ENCODE assay signal across 24 cellular contexts in genomic region chrX:119036369-119037029, GRCh38. TPM values are rescaled to one million over a fixed set of nuclear protein-coding genes. Genes with fewer than 3 reads are reported as not detected.
DNase-seq lines count a peak whose midpoint lies in the region; ATAC-seq, FAIRE-seq and TF ChIP-seq lines count a peak whose summit lies in the region.
"Had no signal": no experiment of that assay in that cellular context is flagged by ENCODE, and none has a peak within 500 bp of the region (broad histone marks: within the 10 kb centered on the region; RNA-seq: fewer than 3 reads in every experiment).

No MANE protein-coding gene starts in this region.

- H3K4me3 ChIP-seq in HepG2 (replicated peaks in 1 of 3; ENCODE audit: insufficient read depth in 1 of 3, low read depth in 2 of 3, low read length in 3 of 3) (no peak overlapping the region), right lobe of liver (no peak overlapping the region), PC-9 (peak overlapping the region; percentile 35; the same call in 1 of the 2 replicates), left lung (no peak overlapping the region)
- H3K4me3 ChIP-seq: BLaER1, GM12878, MG63, Peyer's patch had no signal

- H3F3A ChIP-seq in PC-9 (ENCODE audit: insufficient read depth, low read depth): peaks cover 25% of the 10 kb centered on the region; the same call in 1 of the 2 replicates

- WGBS in HepG2 (ENCODE audit: low lambda C conversion rate): 29% methylated on average over 2 of the region's 2 CpGs
- WGBS in right lobe of liver (ENCODE audit: insufficient coverage, low coverage, low lambda C conversion rate, missing lambda C conversion rate): 60% methylated on average over 2 of the region's 2 CpGs

- peaks cover 5% of the 10 kb centered on the region for H3K9me3 Mint-ChIP-seq in glutamatergic neuron (ENCODE audit: unreplicated experiment)

- no peak for DNase-seq in HepG2 (ENCODE audit: low spot score)
- no peak for DNase-seq in right lobe of liver
- DNase-seq in PC-9: peak; percentile 49 to 82
- DNase-seq in left lung: no peak
- DNase-seq in NOMO-1 (lab: John Stamatoyannopoulos, UW; ENCODE audit: unreplicated experiment in 2 of 2): no peak
- no peak for DNase-seq in glutamatergic neuron
- DNase-seq: CD4-positive, CD25-positive, alpha-beta regulatory T cell; EL; GDM1; KBM-7; MG63; NCI-H1694; NCI-H2029 treated with DMSO at 0.1 percent for 48 hours; NCI-H446 treated with DMSO at 0.1 percent for 48 hours; Peyer's patch; SHP77 treated with DMSO at 0.1 percent for 48 hours; SW 1271 had no signal

- H3K27me3 ChIP-seq in HepG2 (ENCODE audit: control insufficient read depth in 1 of 2, insufficient read depth in 2 of 2, low read length in 2 of 2) (no peaks in the 10 kb centered on the region), right lobe of liver (no peaks in the 10 kb centered on the region), PC-9 (ENCODE audit: insufficient read depth, low read depth) (no peaks in the 10 kb centered on the region), left lung (no peaks in the 10 kb centered on the region)
- H3K27me3 ChIP-seq: BLaER1, MG63, Peyer's patch had no signal

- in situ Hi-C loops in HepG2 (cut with HindIII; ENCODE audit: extremely low pct_ligation_motif_present, low pct_unique_long_range_greater_than_20kb): no loop called here

- POLR2A ChIA-PET in HepG2 (lab: Yijun Ruan, JAX) (no interaction called here), PC-9 (lab: Charles Lee; ENCODE audit: unreplicated experiment) (interaction anchor here (0.6 to 0.7 kb wide), 2 partner anchors 28 to 148 kb away, joined by 6 to 12 read pairs; no protein-coding TSS in a partner anchor)

- H3K4me1 ChIP-seq in HepG2 (ENCODE audit: insufficient read depth, low read length) (peaks cover 24% of the 10 kb centered on the region), right lobe of liver (no peaks in the 10 kb centered on the region), PC-9 (replicated peaks; ENCODE audit: insufficient read depth) (peaks cover 41% of the 10 kb centered on the region), left lung (peaks cover 0 to 8% of the 10 kb centered on the region in 2 donors)
- H3K4me1 ChIP-seq: BLaER1, Peyer's patch had no signal

- no peaks in the 10 kb centered on the region for H3K4me1 Mint-ChIP-seq in glutamatergic neuron (ENCODE audit: low read depth, unreplicated experiment)
- H3K4me1 Mint-ChIP-seq: CD4-positive, CD25-positive, alpha-beta regulatory T cell had no signal

- H3K27ac ChIP-seq in HepG2 (ENCODE audit: extremely low read length, insufficient read depth, low read length) (no peak overlapping the region), right lobe of liver (no peak overlapping the region), PC-9 (peak overlapping the region; percentile 92), left lung (no peak overlapping the region)
- H3K27ac ChIP-seq: 22Rv1, BLaER1, Peyer's patch had no signal

- TF ChIP-seq EP300 in HepG2 (IDR thresholded peaks at IDR 0.05; ENCODE audit: low read depth in 2 of 2, low read length in 2 of 2) (no peak), HepG2 (CRISPR knock-in tag; IDR thresholded peaks at IDR 0.05; ENCODE audit: borderline replicate concordance) (no peak)

- intact Hi-C loops in HepG2 (cut with micrococcal nuclease; ENCODE audit: unreplicated experiment) (no loop called here), right lobe of liver (cut with DNase I) (no loop called here), PC-9 (cut with micrococcal nuclease; ENCODE audit: unreplicated experiment) (no loop called here), left lung (cut with DNase I) (no loop called here)

- no peaks in the 10 kb centered on the region for H4K20me1 ChIP-seq in HepG2 (ENCODE audit: insufficient read depth, low read length)
- H4K20me1 ChIP-seq in PC-9 (ENCODE audit: insufficient read depth): no peaks in the 10 kb centered on the region
- H4K20me1 ChIP-seq: BLaER1 had no signal

- H3K9me2 ChIP-seq in PC-9 (ENCODE audit: insufficient read depth): no peaks in the 10 kb centered on the region

- no peak for FAIRE-seq in HepG2 (lab: Jason Lieb, UNC)
- FAIRE-seq: D721Med, GM12878, H54 had no signal

- H3K27me3 Mint-ChIP-seq in glutamatergic neuron (ENCODE audit: unreplicated experiment): no peaks in the 10 kb centered on the region
- H3K27me3 Mint-ChIP-seq: CD4-positive, CD25-positive, alpha-beta regulatory T cell had no signal

- H2AFZ ChIP-seq in HepG2 (ENCODE audit: low read length) (no peak overlapping the region), PC-9 (peak overlapping the region; percentile 84)

- no peaks in the 10 kb centered on the region for H3K9me3 ChIP-seq in HepG2 (ENCODE audit: low read length)
- no peaks in the 10 kb centered on the region for H3K9me3 ChIP-seq in right lobe of liver
- peaks cover 9% of the 10 kb centered on the region for H3K9me3 ChIP-seq in PC-9 (ENCODE audit: insufficient read depth, low read depth)
- H3K9me3 ChIP-seq in left lung: no peaks in the 10 kb centered on the region
- H3K9me3 ChIP-seq: MG63, Peyer's patch had no signal

- H3K4me3 Mint-ChIP-seq in glutamatergic neuron (ENCODE audit: unreplicated experiment): no peak overlapping the region
- H3K4me3 Mint-ChIP-seq: CD4-positive, CD25-positive, alpha-beta regulatory T cell had no signal

- no peak for TF ChIP-seq CTCF in HepG2 (CRISPR knock-in tag; IDR thresholded peaks at IDR 0.05)
- TF ChIP-seq CTCF in right lobe of liver (IDR thresholded peaks at IDR 0.05): no peak
- TF ChIP-seq CTCF in PC-9 (conservative IDR thresholded peaks at IDR 0.05): no peak
- no peak for TF ChIP-seq CTCF in left lung (IDR thresholded peaks at IDR 0.05)
- TF ChIP-seq CTCF in glutamatergic neuron (IDR thresholded peaks at IDR 0.05; ENCODE audit: partially characterized antibody, unreplicated experiment): no peak

- no peak overlapping the region for H3K27ac Mint-ChIP-seq in glutamatergic neuron (ENCODE audit: unreplicated experiment)

- CTCF ChIA-PET in HepG2 (lab: Yijun Ruan, JAX; ENCODE audit: low intra/inter-chr PET ratio, low total read pairs): no interaction called here
- CTCF ChIA-PET in PC-9 (lab: Charles Lee): interaction anchor here (0.7 kb wide), 1 partner anchor 55 kb away, joined by 3 read pairs; no protein-coding TSS in a partner anchor

- H3K9ac ChIP-seq in HepG2 (ENCODE audit: insufficient read depth, low read depth, low read length): no peak overlapping the region
- H3K9ac ChIP-seq: BLaER1 had no signal

- no peaks in the 10 kb centered on the region for H3K36me3 ChIP-seq in HepG2 (replicated peaks in 1 of 2; ENCODE audit: control insufficient read depth in 1 of 2, insufficient read depth in 2 of 2, low read length in 2 of 2)
- H3K36me3 ChIP-seq in right lobe of liver: no peaks in the 10 kb centered on the region
- H3K36me3 ChIP-seq in PC-9 (ENCODE audit: low read depth): no peaks in the 10 kb centered on the region
- no peaks in the 10 kb centered on the region for H3K36me3 ChIP-seq in left lung
- H3K36me3 ChIP-seq: BLaER1, MG63, Peyer's patch had no signal

- no peak for TF ChIP-seq POLR2A in HepG2 (IDR thresholded peaks at IDR 0.05; ENCODE audit: insufficient read depth in 1 of 2, low read depth in 2 of 2, low read length in 2 of 2)
- no peak for TF ChIP-seq POLR2A in right lobe of liver (IDR thresholded peaks at IDR 0.05)

- no peak for TF ChIP-seq RAD21 in HepG2 (CRISPR knock-in tag; IDR thresholded peaks at IDR 0.05)

- ATAC-seq in HepG2 (peak; percentile 62), right lobe of liver (no peak), left lung (peak; percentile 62), GM21447 (IDR thresholded peaks at IDR 0.05; ENCODE audit: unreplicated experiment) (no peak)
- ATAC-seq: GM12878 had no signal

- H3K79me2 ChIP-seq in HepG2 (ENCODE audit: insufficient read depth, low read length) (no peaks in the 10 kb centered on the region), PC-9 (ENCODE audit: low read depth) (no peaks in the 10 kb centered on the region)

- BruUV-seq in HepG2 (replicated peaks; lab: Mats Ljungman, UMichigan) (no TSS peak), PC-9 (replicated peaks; lab: Mats Ljungman, UMichigan) (no TSS peak)

- H3K36me3 Mint-ChIP-seq in glutamatergic neuron (ENCODE audit: unreplicated experiment): peaks cover 2% of the 10 kb centered on the region
- H3K36me3 Mint-ChIP-seq: CD4-positive, CD25-positive, alpha-beta regulatory T cell had no signal

- H3K4me2 ChIP-seq in HepG2 (ENCODE audit: low read depth, low read length): no peak overlapping the region
- H3K4me2 ChIP-seq in PC-9: peak overlapping the region; percentile 74
- H3K4me2 ChIP-seq: BLaER1 had no signal

TF ChIP-seq in HepG2, 621 proteins besides CTCF, POLR2A, EP300 and RAD21:
- 0 out of 4 replicates have a peak, but pooled peaks of 1 of the 2 experiments have one; percentile 8 for TF ChIP-seq MAFK (conservative IDR thresholded peaks at IDR 0.05 in 1 of 2, IDR thresholded peaks at IDR 0.05 in 1 of 2; ENCODE audit: low read length in 2 of 2)
- no peak for TF ChIP-seq ELF1 (CRISPR knock-in tag; IDR thresholded peaks at IDR 0.05)

RNA-seq across cellular contexts. Expression of gene CT47C1, which starts 36.3 kb away (rescaled TPM):
- total RNA-seq in HepG2 (2016; rRNA removed; fragmentation: Illumina TruSeq; extraction: Trizol): not detected in 2 replicates
- not detected in 2 replicates for total RNA-seq in HepG2 (2016; cell fraction: cytosol; rRNA removed; fragmentation: Illumina TruSeq; extraction: Trizol; ENCODE audit: low read depth)
- total RNA-seq in HepG2 (2016; cell fraction: insoluble cytoplasmic fraction; rRNA removed; fragmentation: Illumina TruSeq; extraction: Trizol): not detected in 2 replicates
- not detected in 2 replicates for total RNA-seq in HepG2 (2016; cell fraction: membrane; rRNA removed; fragmentation: Illumina TruSeq; extraction: Trizol)
- not detected in 2 replicates for total RNA-seq in HepG2 (2016; cell fraction: nucleus; rRNA removed; fragmentation: Illumina TruSeq; extraction: Trizol)
- polyA plus RNA-seq in HepG2 (2011; rRNA removed): not detected in 2 replicates
- not detected in 2 replicates for polyA plus RNA-seq in HepG2 (2011; cell fraction: cytosol; rRNA removed)
- not detected in 2 replicates for polyA plus RNA-seq in HepG2 (2011; cell fraction: nucleus; rRNA removed)
- not detected in 2 replicates for polyA plus RNA-seq in HepG2 (2012)
- polyA plus RNA-seq in HepG2 (2016; cell fraction: cytosol; fragmentation: Illumina TruSeq; extraction: Trizol; ENCODE audit: low read depth): not detected in 2 replicates
- not detected in 2 replicates for polyA plus RNA-seq in HepG2 (2016; cell fraction: insoluble cytoplasmic fraction; fragmentation: Illumina TruSeq; extraction: Trizol; ENCODE audit: low read depth)
- polyA plus RNA-seq in HepG2 (2016; cell fraction: membrane; fragmentation: Illumina TruSeq; extraction: Trizol; ENCODE audit: low read depth): not detected in 2 replicates
- polyA plus RNA-seq in HepG2 (2016; cell fraction: nucleus; fragmentation: Illumina TruSeq; extraction: Trizol; ENCODE audit: insufficient read depth, low read depth): not detected in 2 replicates
- polyA minus RNA-seq in HepG2 (2011; rRNA and poly(A)+ RNA removed; ENCODE audit: low replicate concordance): not detected in 2 replicates
- not detected in 2 replicates for polyA minus RNA-seq in HepG2 (2011; cell fraction: cytosol; rRNA and poly(A)+ RNA removed)
- not detected in 2 replicates for polyA minus RNA-seq in HepG2 (2011; cell fraction: nucleus; rRNA and poly(A)+ RNA removed)
- total RNA-seq in right lobe of liver: not detected
- not detected in 2 replicates for total RNA-seq in PC-9 (2021)
- not detected for total RNA-seq in left lung
- total RNA-seq in glutamatergic neuron (ENCODE audit: unreplicated experiment): not detected
- total RNA-seq: CD4-positive, CD25-positive, alpha-beta regulatory T cell; GM12878; HT1080; Peyer's patch had no signal
- polyA plus RNA-seq: CD4-positive, CD25-positive, alpha-beta regulatory T cell; GM12878 had no signal

Comparison
In these comparisons a context has a peak if more than half of its experiments do, and no peak if none do; other contexts are left out.
1. ATAC-seq: peak in HepG2 (single experiment) and left lung (single experiment); none in right lobe of liver (0 of 4) and GM21447 (single experiment).
2. DNase-seq: peak in PC-9 (2 of 2); none in HepG2 (single experiment), right lobe of liver (0 of 3), left lung (0 of 2), NOMO-1 (0 of 2) and glutamatergic neuron (single experiment).